In the genomic region with DNA sequence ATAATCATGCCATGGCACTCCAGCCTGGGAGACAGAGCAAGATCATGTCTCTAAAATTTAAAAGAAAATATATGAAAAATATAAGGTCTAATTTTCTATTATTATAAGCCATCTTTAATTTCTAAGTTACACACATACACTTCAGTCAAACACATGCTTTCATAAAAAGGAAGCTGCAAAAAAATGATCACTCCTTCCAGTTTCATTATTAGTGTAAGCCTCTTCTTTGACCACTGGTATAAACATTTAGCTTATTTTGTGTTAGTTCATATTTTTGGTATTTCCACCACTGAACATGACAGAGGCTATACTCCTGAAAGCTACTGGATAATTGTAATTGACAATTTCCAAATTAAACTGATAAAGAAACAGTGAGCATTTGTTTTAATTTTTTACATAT, we compare ENCODE assay signal across 10 cellular contexts.
DNase-seq lines count a peak whose midpoint lies in the region; ATAC-seq and TF ChIP-seq lines count a peak whose summit lies in the region.
"Had no signal": no experiment of that assay in that cellular context is flagged by ENCODE, and none has a peak within 500 bp of the region (broad histone marks: within the 10 kb centered on the region; RNA-seq: fewer than 3 reads in every experiment).

No MANE protein-coding gene starts in this region.

- H3K27me3 ChIP-seq in ascending aorta = no peaks in the 10 kb centered on the region
- H3K27me3 ChIP-seq: cardiac muscle cell had no signal

- H3K27ac ChIP-seq in RWPE1 (no peak overlapping the region), caudate nucleus (ENCODE audit: low read depth, low read length) (no peak overlapping the region), ascending aorta (no peak overlapping the region)
- H3K27ac ChIP-seq: cardiac muscle cell had no signal

- no peaks in the 10 kb centered on the region for H3K4me1 ChIP-seq in ascending aorta

- no peaks in the 10 kb centered on the region for H3K9me3 ChIP-seq in ascending aorta

- ATAC-seq in GM19025 (IDR thresholded peaks at IDR 0.05; ENCODE audit: low read depth, unreplicated experiment) (peak; percentile 54), GM21737 (IDR thresholded peaks at IDR 0.05; ENCODE audit: unreplicated experiment) (peak; percentile 66), HG03175 (IDR thresholded peaks at IDR 0.05; ENCODE audit: unreplicated experiment) (peak; percentile 76)

- H3K4me3 ChIP-seq in ascending aorta = no peak overlapping the region
- H3K4me3 ChIP-seq: cardiac muscle cell had no signal

- TF ChIP-seq CTCF in RWPE1 (conservative IDR thresholded peaks at IDR 0.05; ENCODE audit: low read depth) (no peak), ascending aorta (IDR thresholded peaks at IDR 0.05) (no peak)

- intact Hi-C loops in ascending aorta (cut with DNase I) = no loop called here

- POLR2A ChIA-PET in RWPE1 (lab: Yijun Ruan, JAX; ENCODE audit: low non-redundant PET) = no interaction called here

- DNase-seq in germinal center (ENCODE audit: low spot score) (peak; percentile 8), RWPE1 (ENCODE audit: low spot score) (no peak), caudate nucleus (lab: John Stamatoyannopoulos, UW) (no peak), ascending aorta (ENCODE audit: low spot score in 2 of 2) (no peak)
- DNase-seq: activated T-cell treated with anti-CD3 and anti-CD28 coated beads, Interleukin-2, amount 50 U/mL, for 24 hours; DMS153 had no signal

- CTCF ChIA-PET in RWPE1 (lab: Yijun Ruan, JAX) = no interaction called here

- no peaks in the 10 kb centered on the region for H3K36me3 ChIP-seq in ascending aorta
- H3K36me3 ChIP-seq: cardiac muscle cell had no signal
